ENCODE assay signal across 2 cellular contexts in genomic region chr17:81999975-82000802, GRCh38.
A peak's percentile ranks its signal among the peaks of the same experiment; 100 is the strongest.
TF ChIP-seq lines count a peak whose summit lies in the region.

No MANE protein-coding gene starts in this region.

TF ChIP-seq in WTC11, 78 proteins besides CTCF, POLR2A, EP300 and RAD21:
- TF ChIP-seq NR1H2 (CRISPR knock-in tag; IDR thresholded peaks at IDR 0.05) (no peak), KAT7 (CRISPR knock-in tag; IDR thresholded peaks at IDR 0.05; ENCODE audit: borderline replicate concordance) (no peak), JAZF1 (CRISPR knock-in tag; IDR thresholded peaks at IDR 0.05) (no peak), CBFB (CRISPR knock-in tag; IDR thresholded peaks at IDR 0.05; ENCODE audit: low read depth) (no peak), RELA (CRISPR knock-in tag; IDR thresholded peaks at IDR 0.05; ENCODE audit: borderline replicate concordance) (no peak), NR3C1 (CRISPR knock-in tag; conservative IDR thresholded peaks at IDR 0.05; ENCODE audit: low read depth) (no peak), GABPB1 (CRISPR knock-in tag; IDR thresholded peaks at IDR 0.05) (no peak), ZNF219 (CRISPR knock-in tag; IDR thresholded peaks at IDR 0.05; ENCODE audit: borderline replicate concordance) (no peak), NFE2L1 (CRISPR knock-in tag; IDR thresholded peaks at IDR 0.05) (no peak), SMAD4 (CRISPR knock-in tag; IDR thresholded peaks at IDR 0.05) (no peak), ZNF396 (CRISPR knock-in tag; IDR thresholded peaks at IDR 0.05; ENCODE audit: borderline replicate concordance) (no peak), CREB1 (CRISPR knock-in tag; IDR thresholded peaks at IDR 0.05) (no peak)

TF ChIP-seq in HepG2, 621 proteins besides CTCF, POLR2A, EP300 and RAD21 (continues in another document):
- TF ChIP-seq FOXA1 (IDR thresholded peaks at IDR 0.05) (no peak), FOXA1 (CRISPR knock-in tag; IDR thresholded peaks at IDR 0.05) (peak; percentile 63; the same call in 1 of the 2 replicates), ZNF496 (CRISPR knock-in tag; IDR thresholded peaks at IDR 0.05; ENCODE audit: insufficient replicate concordance) (no peak), TFAP4 (IDR thresholded peaks at IDR 0.05; ENCODE audit: borderline replicate concordance, low read depth) (peak; percentile 94), HOXA3 (CRISPR knock-in tag; IDR thresholded peaks at IDR 0.05) (peak; percentile 71), MTA1 (CRISPR knock-in tag; IDR thresholded peaks at IDR 0.05; ENCODE audit: borderline replicate concordance) (peak; percentile 81), ZNF232 (CRISPR knock-in tag; IDR thresholded peaks at IDR 0.05; ENCODE audit: borderline replicate concordance) (no peak), ZNF431 (CRISPR knock-in tag; IDR thresholded peaks at IDR 0.05; ENCODE audit: borderline replicate concordance, low read depth) (peak; percentile 70; the same call in 1 of the 2 replicates), ZNF280B (CRISPR knock-in tag; IDR thresholded peaks at IDR 0.05; ENCODE audit: borderline replicate concordance) (peak; percentile 49; the same call in 1 of the 2 replicates), ATAD3A (CRISPR knock-in tag; IDR thresholded peaks at IDR 0.05) (no peak), HNF4G (IDR thresholded peaks at IDR 0.05; ENCODE audit: borderline replicate concordance, low read depth, low read length) (no peak; the same call in 1 of the 2 replicates), HNF4G (CRISPR knock-in tag; IDR thresholded peaks at IDR 0.05; ENCODE audit: borderline replicate concordance, low read depth) (peak; percentile 75), CCDC6 (CRISPR knock-in tag; IDR thresholded peaks at IDR 0.05) (peak; percentile 65), REL (CRISPR knock-in tag; conservative IDR thresholded peaks at IDR 0.05) (peak; percentile 64; the same call in 1 of the 2 replicates), CBFB (CRISPR knock-in tag; IDR thresholded peaks at IDR 0.05) (peak; percentile 83; the same call in 1 of the 2 replicates), ZNF451 (CRISPR knock-in tag; IDR thresholded peaks at IDR 0.05) (peak; percentile 94), ASH2L (IDR thresholded peaks at IDR 0.05; ENCODE audit: insufficient read length, low read depth, low read length) (peak; percentile 78), FIP1L1 (IDR thresholded peaks at IDR 0.05; ENCODE audit: borderline replicate concordance, insufficient read depth, low read depth, low read length) (peak; percentile 87; the same call in 1 of the 2 replicates), YEATS4 (CRISPR knock-in tag; IDR thresholded peaks at IDR 0.05; ENCODE audit: borderline replicate concordance) (peak; percentile 19), ZNF644 (CRISPR knock-in tag; IDR thresholded peaks at IDR 0.05; ENCODE audit: low read depth) (peak; percentile 73), MED8 (CRISPR knock-in tag; IDR thresholded peaks at IDR 0.05; ENCODE audit: insufficient replicate concordance) (peak; percentile 42), FOXP1 (IDR thresholded peaks at IDR 0.05) (no peak), FOXP1 (CRISPR knock-in tag; IDR thresholded peaks at IDR 0.05) (peak; percentile 6; the same call in 1 of the 2 replicates), ZNF543 (CRISPR knock-in tag; IDR thresholded peaks at IDR 0.05) (peak; percentile 89), ZNF670 (CRISPR knock-in tag; IDR thresholded peaks at IDR 0.05; ENCODE audit: borderline replicate concordance) (0 out of 2 replicates have a peak, but pooled peaks have one; percentile 28), GATA4 (IDR thresholded peaks at IDR 0.05; ENCODE audit: borderline replicate concordance, low read depth) (peak; percentile 51; the same call in 1 of the 2 replicates), ZMYM2 (CRISPR knock-in tag; IDR thresholded peaks at IDR 0.05) (peak; percentile 48), ZNF121 (CRISPR knock-in tag; IDR thresholded peaks at IDR 0.05) (peak; percentile 48; the same call in 1 of the 2 replicates), SP4 (CRISPR knock-in tag; IDR thresholded peaks at IDR 0.05) (0 out of 2 replicates have a peak, but pooled peaks have one; percentile 41), ZNF572 (CRISPR knock-in tag; IDR thresholded peaks at IDR 0.05) (no peak), MNT (IDR thresholded peaks at IDR 0.05) (0 out of 2 replicates have a peak, but pooled peaks have one; percentile 15), TEAD2 (CRISPR knock-in tag; IDR thresholded peaks at IDR 0.05) (no peak), ZSCAN31 (CRISPR knock-in tag; IDR thresholded peaks at IDR 0.05; ENCODE audit: low read depth) (no peak), TAF15 (IDR thresholded peaks at IDR 0.05; ENCODE audit: low read depth, low read length, poor library complexity, severe bottlenecking) (peak; percentile 99), SMAD9 (CRISPR knock-in tag; IDR thresholded peaks at IDR 0.05) (no peak), TIGD3 (CRISPR knock-in tag; IDR thresholded peaks at IDR 0.05; ENCODE audit: borderline replicate concordance) (peak; percentile 18; the same call in 1 of the 2 replicates), ZNF709 (CRISPR knock-in tag; IDR thresholded peaks at IDR 0.05) (peak; percentile 23), TSC22D2 (CRISPR knock-in tag; IDR thresholded peaks at IDR 0.05; ENCODE audit: borderline replicate concordance) (peak; percentile 47; the same call in 1 of the 2 replicates), IRF2 (CRISPR knock-in tag; IDR thresholded peaks at IDR 0.05) (peak; percentile 30; the same call in 1 of the 2 replicates), ZNF281 (CRISPR knock-in tag; IDR thresholded peaks at IDR 0.05; ENCODE audit: borderline replicate concordance) (peak; percentile 98), TBP (CRISPR knock-in tag; IDR thresholded peaks at IDR 0.05) (0 out of 2 replicates have a peak, but pooled peaks have one; percentile 7), ZNF136 (CRISPR knock-in tag; IDR thresholded peaks at IDR 0.05; ENCODE audit: low read depth) (peak; percentile 34), JUND (CRISPR knock-in tag; IDR thresholded peaks at IDR 0.05) (peak; percentile 74; the same call in 1 of the 2 replicates), CHCHD3 (CRISPR knock-in tag; IDR thresholded peaks at IDR 0.05) (peak; percentile 36; the same call in 1 of the 2 replicates), ZNF512 (CRISPR knock-in tag; IDR thresholded peaks at IDR 0.05) (peak; percentile 74; the same call in 1 of the 2 replicates), ZNF335 (CRISPR knock-in tag; IDR thresholded peaks at IDR 0.05) (peak; percentile 72), DMAP1 (CRISPR knock-in tag; IDR thresholded peaks at IDR 0.05) (peak; percentile 49), KDM2A (CRISPR knock-in tag; IDR thresholded peaks at IDR 0.05; ENCODE audit: borderline replicate concordance, low read depth) (peak; percentile 26), TCF12 (IDR thresholded peaks at IDR 0.05) (no peak), TCF12 (CRISPR knock-in tag; IDR thresholded peaks at IDR 0.05) (no peak), RFXANK (CRISPR knock-in tag; IDR thresholded peaks at IDR 0.05) (0 out of 2 replicates have a peak, but pooled peaks have one; percentile 39), PTBP1 (IDR thresholded peaks at IDR 0.05; ENCODE audit: low read depth, low read length, poor library complexity, severe bottlenecking) (peak; percentile 59), ZFX (CRISPR knock-in tag; IDR thresholded peaks at IDR 0.05; ENCODE audit: low read depth) (peak; percentile 72), ZNF10 (CRISPR knock-in tag; IDR thresholded peaks at IDR 0.05; ENCODE audit: borderline replicate concordance, low read depth) (no peak), BCL6 (CRISPR knock-in tag; IDR thresholded peaks at IDR 0.05) (0 out of 2 replicates have a peak, but pooled peaks have one; percentile 5), ZNF160 (CRISPR knock-in tag; IDR thresholded peaks at IDR 0.05) (peak; percentile 28; the same call in 1 of the 2 replicates), ZNF124 (CRISPR knock-in tag; IDR thresholded peaks at IDR 0.05) (0 out of 2 replicates have a peak, but pooled peaks have one; percentile 15), ZNF430 (CRISPR knock-in tag; IDR thresholded peaks at IDR 0.05) (peak; percentile 88), PHF20 (CRISPR knock-in tag; IDR thresholded peaks at IDR 0.05) (peak; percentile 48; the same call in 1 of the 2 replicates), SIN3B (IDR thresholded peaks at IDR 0.05; ENCODE audit: low read length) (no peak), NFATC3 (CRISPR knock-in tag; IDR thresholded peaks at IDR 0.05) (0 out of 2 replicates have a peak, but pooled peaks have one; percentile 56), NRL (CRISPR knock-in tag; IDR thresholded peaks at IDR 0.05; ENCODE audit: borderline replicate concordance) (peak; percentile 90), YY1 (IDR thresholded peaks at IDR 0.05; ENCODE audit: insufficient read depth, insufficient replicate concordance, low read depth, low read length) (peak; percentile 64), BCL3 (CRISPR knock-in tag; IDR thresholded peaks at IDR 0.05) (no peak)
